Comparison of ENCODE assay signal across 8 cellular contexts in the genomic region with DNA sequence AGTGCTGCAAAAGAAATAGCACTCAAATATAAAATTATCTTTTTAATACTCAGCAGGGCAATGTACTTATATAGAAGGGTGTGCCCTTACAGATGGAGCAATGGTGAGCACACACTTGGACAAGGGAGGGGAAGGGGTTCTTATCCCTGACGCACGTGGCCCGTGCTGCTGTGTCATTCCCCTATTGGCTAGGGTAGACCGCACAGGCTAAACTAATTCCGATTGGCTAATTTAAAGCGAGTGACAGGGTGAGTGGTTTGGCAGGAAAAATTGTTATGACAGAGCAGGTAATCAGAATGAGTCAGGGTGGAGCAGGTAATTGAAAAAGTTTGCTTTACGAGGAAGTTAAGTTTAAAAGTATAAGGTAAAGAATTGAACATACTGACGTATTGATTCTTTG. TPM values are rescaled to one million over a fixed set of nuclear protein-coding genes. Genes with fewer than 3 reads are reported as not detected.
A peak's percentile ranks its signal among the peaks of the same experiment; 100 is the strongest.
DNase-seq lines count a peak whose midpoint lies in the region; ATAC-seq, FAIRE-seq and TF ChIP-seq lines count a peak whose summit lies in the region.
"Not testable (repeated sequence)": the region's sequence is repeated elsewhere in the genome, so short reads cannot be mapped to it uniquely, and the experiment has no call there.

No MANE protein-coding gene starts in this region.

- not testable (repeated sequence) for H3K4me3 ChIP-seq in HUES6 (ENCODE audit: low read depth, low read length); bronchial epithelial cell (ENCODE audit: low read depth, low read length); mucosa of descending colon
- H3K4me3 ChIP-seq in SJCRH30, result peak overlapping the region; percentile 22; the same call in 1 of the 2 replicates

- DNase-seq in A172 (ENCODE audit: low spot score), result peak; percentile 14
- peak; percentile 61 for DNase-seq in H4 (ENCODE audit: low spot score)
- DNase-seq in SJCRH30; stimulated activated naive CD8-positive, alpha-beta T cell treated with anti-CD3 and anti-CD28 coated beads, Interleukin-15, amount 100 ng/mL, for 72 hours: not testable (repeated sequence)
- peak; percentile 20 for DNase-seq in bronchial epithelial cell (ENCODE audit: low read depth)
- DNase-seq in mucosa of descending colon, result peak in 2 of 3 donors; percentile 58 to 64

- not testable (repeated sequence) for H3K9me3 ChIP-seq in HUES6 (ENCODE audit: control insufficient read depth, insufficient read depth, low read depth, low read length); SJCRH30 (replicated peaks); mucosa of descending colon

- not testable (repeated sequence) for H3K27me3 ChIP-seq in HUES6 (ENCODE audit: control insufficient read depth, insufficient read depth, low read length); SJCRH30; bronchial epithelial cell (ENCODE audit: control insufficient read depth, insufficient read depth, low read length)

- H3K27me3 Mint-ChIP-seq in stimulated activated naive CD8-positive, alpha-beta T cell treated with anti-CD3 and anti-CD28 coated beads, Interleukin-15, amount 100 ng/mL, for 72 hours, result not testable (repeated sequence)

- not testable (repeated sequence) for H3K36me3 ChIP-seq in HUES6 (ENCODE audit: control insufficient read depth, insufficient read depth, low read length); SJCRH30; bronchial epithelial cell (ENCODE audit: control insufficient read depth, insufficient read depth, low read length); mucosa of descending colon (ENCODE audit: low read depth)

- ATAC-seq in esophagus mucosa, result peak; percentile 67
- ATAC-seq in mucosa of descending colon; stimulated activated naive CD8-positive, alpha-beta T cell treated with anti-CD3 and anti-CD28 coated beads, Interleukin-15, amount 100 ng/mL, for 72 hours: not testable (repeated sequence)

- peak overlapping the region; percentile 52; the same call in 1 of the 2 replicates for H3K27ac ChIP-seq in HUES6 (ENCODE audit: low read depth, low read length)
- H3K27ac ChIP-seq in SJCRH30, result peak overlapping the region; percentile 49

- not testable (repeated sequence) for H3K4me1 Mint-ChIP-seq in stimulated activated naive CD8-positive, alpha-beta T cell treated with anti-CD3 and anti-CD28 coated beads, Interleukin-15, amount 100 ng/mL, for 72 hours

- intact Hi-C loops in mucosa of descending colon (cut with DNase I, micrococcal nuclease), result not testable (repeated sequence)

- not testable (repeated sequence) for H3K9me3 Mint-ChIP-seq in stimulated activated naive CD8-positive, alpha-beta T cell treated with anti-CD3 and anti-CD28 coated beads, Interleukin-15, amount 100 ng/mL, for 72 hours

- peak overlapping the region; percentile 60 for H3K9ac ChIP-seq in HUES6 (ENCODE audit: low read length)

- H3K4me3 Mint-ChIP-seq in stimulated activated naive CD8-positive, alpha-beta T cell treated with anti-CD3 and anti-CD28 coated beads, Interleukin-15, amount 100 ng/mL, for 72 hours, result not testable (repeated sequence)

- not testable (repeated sequence) for TF ChIP-seq CTCF in bronchial epithelial cell (IDR thresholded peaks at IDR 0.05; ENCODE audit: insufficient read depth, low read length, severe bottlenecking); mucosa of descending colon (IDR thresholded peaks at IDR 0.05)

- FAIRE-seq in bronchial epithelial cell (lab: Jason Lieb, UNC), result not testable (repeated sequence)

- H3K27ac Mint-ChIP-seq in stimulated activated naive CD8-positive, alpha-beta T cell treated with anti-CD3 and anti-CD28 coated beads, Interleukin-15, amount 100 ng/mL, for 72 hours, result peak overlapping the region; percentile 42 to 78

- peaks cover 12% of the 10 kb centered on the region; the same call in 1 of the 2 replicates for H3K4me1 ChIP-seq in HUES6 (ENCODE audit: control insufficient read depth, insufficient read depth, low read length)
- not testable (repeated sequence) for H3K4me1 ChIP-seq in SJCRH30; mucosa of descending colon (ENCODE audit: low read depth)

RNA-seq across cellular contexts. Expression of a gene that starts 20.6 kb away (rescaled TPM):
- 203 and 290 TPM in 2 replicates for total RNA-seq in A172 (2014; rRNA removed; shearing (Covaris generic))
- total RNA-seq in H4 (2014; rRNA removed; shearing (Covaris generic)), result 417 and 463 TPM in 2 replicates
- total RNA-seq in SJCRH30 (2014; rRNA removed; shearing (Covaris generic)), result 146 and 160 TPM in 2 replicates
- total RNA-seq in bronchial epithelial cell (9.7 and 20.4 TPM in 2 replicates), esophagus mucosa (131 TPM), mucosa of descending colon (100 to 1,000 TPM; 142 to 182 (median 157) TPM)
